In the genomic region with DNA sequence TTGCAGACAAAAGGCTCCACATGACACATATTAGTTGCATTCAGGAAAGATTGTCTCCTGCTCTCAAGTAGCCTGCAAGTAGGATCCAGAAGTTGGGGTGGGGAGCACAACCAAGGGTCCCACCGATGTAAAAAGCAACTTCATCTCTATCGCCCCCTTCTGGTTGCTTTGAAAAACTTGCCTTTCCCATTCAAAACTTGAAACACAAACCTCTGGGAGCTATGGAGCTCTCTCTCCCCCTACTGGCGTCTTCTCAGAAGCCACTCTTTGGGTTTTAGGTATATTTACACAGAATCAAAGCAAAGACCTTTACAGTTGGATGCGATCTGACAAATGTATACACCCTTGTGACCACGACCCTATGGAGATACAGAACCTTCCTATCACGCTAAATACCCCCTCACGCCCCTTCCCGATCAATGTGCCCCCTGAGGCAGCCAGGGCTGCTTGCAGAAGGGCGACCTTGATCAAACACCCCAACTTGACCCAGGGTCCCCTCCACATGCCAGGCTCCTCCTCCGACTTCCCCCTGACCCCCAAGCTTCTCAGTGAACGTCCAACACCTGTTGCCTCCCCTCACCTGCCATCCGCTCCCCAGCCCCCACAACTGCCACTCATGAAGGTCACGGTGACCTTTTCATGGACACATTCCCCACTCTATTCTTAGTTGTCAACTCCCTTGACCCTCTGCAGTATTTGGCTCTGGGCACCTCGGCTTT, we compare ENCODE assay signal across 8 cellular contexts. TPM values are rescaled to one million over a fixed set of nuclear protein-coding genes. Genes with fewer than 3 reads are reported as not detected.
DNase-seq lines count a peak whose midpoint lies in the region; ATAC-seq and TF ChIP-seq lines count a peak whose summit lies in the region.

No MANE protein-coding gene starts in this region.

- H3K27me3 Mint-ChIP-seq in CD8-positive, alpha-beta memory T cell = no peaks in the 10 kb centered on the region
- H3K27me3 Mint-ChIP-seq in activated B cell treated with CpG ODN at 0.5 μM for 24 hours = no peaks in the 10 kb centered on the region

- POLR2A ChIA-PET in CD8-positive, alpha-beta memory T cell (lab: Charles Lee) = interaction anchor here (0.5 to 3.2 kb wide), 11 partner anchors 10 to 113 kb away, joined by 3 to 23 read pairs (median 5); partner anchors contain the start of genes NOSIP, RPL13A and RPS11
- POLR2A ChIA-PET in HEK293 (lab: Yijun Ruan, JAX) = interaction anchor here (0.6 to 3.6 kb wide), 12 partner anchors 9 to 119 kb away, joined by 3 to 45 read pairs (median 4); partner anchors contain the start of genes ALDH16A1, NOSIP, PIH1D1 and RPS11
- POLR2A ChIA-PET in activated B cell treated with CpG ODN at 0.5 μM for 24 hours (lab: Charles Lee) = interaction anchor here (0.6 to 1.8 kb wide), 6 partner anchors 10 to 359 kb away, joined by 3 to 9 read pairs (median 4); partner anchors contain the start of genes ATF5, FCGRT, NOSIP and NUP62

- no peak overlapping the region for H3K4me3 ChIP-seq in CD8-positive, alpha-beta memory T cell (ENCODE audit: low read length)
- H3K4me3 ChIP-seq in HEK293 (ENCODE audit: low read depth, low read length) (no peak overlapping the region), tibial artery (no peak overlapping the region)

- peak; percentile 93 for ATAC-seq in activated B cell treated with CpG ODN at 0.5 μM for 24 hours (ENCODE audit: low read depth)
- no peak for ATAC-seq in GM18498 (IDR thresholded peaks at IDR 0.05; ENCODE audit: unreplicated experiment)

- H3K9me3 ChIP-seq in CD8-positive, alpha-beta memory T cell (ENCODE audit: low read length) = no peaks in the 10 kb centered on the region
- no peaks in the 10 kb centered on the region for H3K9me3 ChIP-seq in HEK293 (ENCODE audit: control insufficient read depth, insufficient read depth, low read depth, low read length)
- H3K9me3 ChIP-seq in tibial artery = no peaks in the 10 kb centered on the region

- peak overlapping the region; percentile 87 to 96 (median 94) for H3K27ac Mint-ChIP-seq in CD8-positive, alpha-beta memory T cell
- H3K27ac Mint-ChIP-seq in activated B cell treated with CpG ODN at 0.5 μM for 24 hours = peak overlapping the region; percentile 53

- H3K36me3 ChIP-seq in CD8-positive, alpha-beta memory T cell (ENCODE audit: insufficient read depth, low read length) = peaks cover 2% of the 10 kb centered on the region
- H3K36me3 ChIP-seq in HEK293 (ENCODE audit: control insufficient read depth in 2 of 2, insufficient read depth in 1 of 2, low read length in 2 of 2) = peaks cover 0 to 20% of the 10 kb centered on the region in 2 experiments; a peak in 2 of 3 replicates
- peaks cover under 1 to 17% (median 11%) of the 10 kb centered on the region in 3 donors for H3K36me3 ChIP-seq in tibial artery

- H3K9me3 Mint-ChIP-seq in CD8-positive, alpha-beta memory T cell = no peaks in the 10 kb centered on the region
- H3K9me3 Mint-ChIP-seq in activated B cell treated with CpG ODN at 0.5 μM for 24 hours = no peaks in the 10 kb centered on the region

- H3K4me1 ChIP-seq in CD8-positive, alpha-beta memory T cell (ENCODE audit: insufficient read depth, low read length) = peaks cover 57% of the 10 kb centered on the region
- H3K4me1 ChIP-seq in HEK293 (ENCODE audit: control insufficient read depth, insufficient read depth, low read length) (peaks cover 19% of the 10 kb centered on the region), tibial artery (peaks cover 0 to 14% (median 9%) of the 10 kb centered on the region in 4 donors)

- H3K4me3 Mint-ChIP-seq in CD8-positive, alpha-beta memory T cell = peak overlapping the region; percentile 62 to 86 (median 67)
- peak overlapping the region; percentile 41 for H3K4me3 Mint-ChIP-seq in activated B cell treated with CpG ODN at 0.5 μM for 24 hours

- CTCF ChIA-PET in CD8-positive, alpha-beta memory T cell (lab: Charles Lee) = interaction anchor here (0.9 to 5.6 kb wide), 22 partner anchors 9 to 413 kb away, joined by 3 to 128 read pairs (median 6); partner anchors contain the start of genes FCGRT, FLT3LG, NOSIP and PRMT1
- CTCF ChIA-PET in HEK293 (lab: Yijun Ruan, JAX) (interaction anchor here (0.5 to 6.2 kb wide), 57 partner anchors 9 to 818 kb away, joined by 3 to 168 read pairs (median 5); partner anchors contain the start of genes ALDH16A1, FLT3LG, NOSIP and PRRG2), activated B cell treated with CpG ODN at 0.5 μM for 24 hours (lab: Charles Lee) (interaction anchor here (0.7 to 4.1 kb wide), 21 partner anchors 10 to 345 kb away, joined by 3 to 25 read pairs (median 5); partner anchors contain the start of genes FLT3LG, NOSIP, PRMT1 and PRR12)

- DNase-seq in CD8-positive, alpha-beta memory T cell = peak; percentile 41 to 82 (median 80)
- DNase-seq in NCI-H510A (lab: John Stamatoyannopoulos, UW) = peak; percentile 72
- DNase-seq in activated B cell treated with CpG ODN at 0.5 μM for 24 hours = no peak
- peak; percentile 56 for DNase-seq in effector CD8-positive, alpha-beta T cell (lab: John Stamatoyannopoulos, UW)
- DNase-seq in lung microvascular endothelial cell (ENCODE audit: low read depth in 2 of 2) = peak; percentile 88 to 92
- DNase-seq in tibial artery = peak in 1 of 2 donors; percentile 51

- H3K27ac ChIP-seq in CD8-positive, alpha-beta memory T cell (ENCODE audit: low read depth, low read length) = peak overlapping the region; percentile 29
- no peak overlapping the region for H3K27ac ChIP-seq in HEK293 (ENCODE audit: extremely low read depth, low read depth, low read length)
- H3K27ac ChIP-seq in tibial artery = no peak overlapping the region

- intact Hi-C loops in activated B cell treated with CpG ODN at 0.5 μM for 24 hours (cut with micrococcal nuclease) = loop anchor here (1.0 to 10.0 kb wide), 7 partner anchors 23 to 475 kb away; partner anchors contain the start of gene FLT3LG
- intact Hi-C loops in tibial artery (cut with DNase I; ENCODE audit: low total_unique reads) = no loop called here

- H3K4me1 Mint-ChIP-seq in CD8-positive, alpha-beta memory T cell = peaks cover 42 to 62% (median 56%) of the 10 kb centered on the region in 3 donors
- H3K4me1 Mint-ChIP-seq in activated B cell treated with CpG ODN at 0.5 μM for 24 hours = peaks cover 30% of the 10 kb centered on the region

- peaks cover 0 to 22% (median 5%) of the 10 kb centered on the region in 3 donors for H3K36me3 Mint-ChIP-seq in CD8-positive, alpha-beta memory T cell
- peaks cover 26% of the 10 kb centered on the region for H3K36me3 Mint-ChIP-seq in activated B cell treated with CpG ODN at 0.5 μM for 24 hours (ENCODE audit: low read depth)

- H3K27me3 ChIP-seq in CD8-positive, alpha-beta memory T cell (ENCODE audit: insufficient read depth, low read length, poor library complexity, severe bottlenecking) = no peaks in the 10 kb centered on the region
- H3K27me3 ChIP-seq in tibial artery = no peaks in the 10 kb centered on the region

- TF ChIP-seq CTCF in HEK293 (tag by site-specific recombination; IDR thresholded peaks at IDR 0.05) (peak; percentile 92), activated B cell treated with CpG ODN at 0.5 μM for 24 hours (IDR thresholded peaks at IDR 0.05) (peak; percentile 98), tibial artery (IDR thresholded peaks at IDR 0.05) (peak; percentile 96 to 97)

TF ChIP-seq in HEK293, 187 proteins besides CTCF, POLR2A, EP300 and RAD21 (continues in another document):
- TF ChIP-seq SP7 (tag by site-specific recombination; IDR thresholded peaks at IDR 0.05) (no peak; the same call in 1 of the 2 replicates), ZEB2 (tag by site-specific recombination; IDR thresholded peaks at IDR 0.05) (peak; percentile 41; the same call in 1 of the 2 replicates), ZNF692 (tag by site-specific recombination; IDR thresholded peaks at IDR 0.05) (peak; percentile 53), KLF7 (tag by site-specific recombination; IDR thresholded peaks at IDR 0.05; ENCODE audit: borderline replicate concordance) (no peak), SETDB1 (IDR thresholded peaks at IDR 0.05; ENCODE audit: insufficient read length, low read length) (no peak), KLF8 (tag by site-specific recombination; IDR thresholded peaks at IDR 0.05) (peak; percentile 59; the same call in 1 of the 2 replicates)

RNA-seq across cellular contexts. Expression of gene NOSIP, which starts 10.1 kb away (rescaled TPM):
- total RNA-seq in CD8-positive, alpha-beta memory T cell = 10 to 100 TPM; 62.5 to 64.3 TPM
- 414 TPM for polyA plus RNA-seq in CD8-positive, alpha-beta memory T cell
- total RNA-seq in activated B cell treated with CpG ODN at 0.5 μM for 24 hours (49.9 and 54.8 TPM in 2 replicates), lung microvascular endothelial cell (87.6 and 105 TPM in 2 replicates)

RNA-seq across cellular contexts. Expression of gene PRRG2, which starts 10.8 kb away (rescaled TPM):
- 1 to 10 TPM; 1.2 TPM for total RNA-seq in CD8-positive, alpha-beta memory T cell
- polyA plus RNA-seq in CD8-positive, alpha-beta memory T cell = 0.24 TPM
- 1.8 and 2.2 TPM in 2 replicates for total RNA-seq in activated B cell treated with CpG ODN at 0.5 μM for 24 hours
- 4.6 and 12.5 TPM in 2 replicates for total RNA-seq in lung microvascular endothelial cell

RNA-seq across cellular contexts. Expression of gene PRR12, which starts 20.7 kb away (rescaled TPM):
- 10 to 100 TPM; 25.9 to 27.5 TPM for total RNA-seq in CD8-positive, alpha-beta memory T cell
- polyA plus RNA-seq in CD8-positive, alpha-beta memory T cell = 0.81 TPM
- total RNA-seq in activated B cell treated with CpG ODN at 0.5 μM for 24 hours (37.1 and 42.1 TPM in 2 replicates), lung microvascular endothelial cell (1.1 and 2.0 TPM in 2 replicates)

RNA-seq across cellular contexts. Expression of gene RCN3, which starts 42.5 kb away (rescaled TPM):
- total RNA-seq in CD8-positive, alpha-beta memory T cell = 1 to 10 TPM; 1.4 to 1.7 TPM
- polyA plus RNA-seq in CD8-positive, alpha-beta memory T cell = 2.1 TPM
- 0.89 and 1.1 TPM in 2 replicates for total RNA-seq in activated B cell treated with CpG ODN at 0.5 μM for 24 hours
- total RNA-seq in lung microvascular endothelial cell = 6.3 and 13.3 TPM in 2 replicates

RNA-seq across cellular contexts. Expression of gene FCGRT, which starts 57.8 kb away (rescaled TPM):
- 10 to 100 TPM; 16.2 to 16.3 TPM for total RNA-seq in CD8-positive, alpha-beta memory T cell
- polyA plus RNA-seq in CD8-positive, alpha-beta memory T cell = 52.4 TPM
- 17.4 and 18.8 TPM in 2 replicates for total RNA-seq in activated B cell treated with CpG ODN at 0.5 μM for 24 hours
- 72.6 and 193 TPM in 2 replicates for total RNA-seq in lung microvascular endothelial cell
